Comparison of ENCODE assay signal across 1 cellular context in the genomic region with DNA sequence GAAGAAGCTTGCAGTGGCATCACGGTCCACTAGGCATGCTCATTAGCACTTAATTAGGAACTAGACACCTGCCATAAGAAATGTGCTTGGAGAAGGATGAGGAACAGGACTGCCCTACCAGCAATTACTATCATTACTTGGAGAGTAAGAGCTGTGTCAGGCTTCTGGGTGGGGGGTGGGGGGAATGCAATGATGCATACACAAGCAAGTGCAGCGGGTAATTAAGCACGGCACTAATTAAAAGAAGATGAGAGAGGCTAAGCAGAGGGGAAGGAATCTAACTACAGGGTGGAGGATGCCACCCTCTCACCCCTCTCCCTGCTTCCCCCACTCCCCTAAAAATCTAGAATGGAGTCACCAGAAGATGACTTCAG.
TF ChIP-seq lines count a peak whose summit lies in the region.

No MANE protein-coding gene starts in this region.

TF ChIP-seq in A549, 52 proteins besides CTCF, POLR2A, EP300 and RAD21 (continued from another document):
- TF ChIP-seq, protein P1, sequence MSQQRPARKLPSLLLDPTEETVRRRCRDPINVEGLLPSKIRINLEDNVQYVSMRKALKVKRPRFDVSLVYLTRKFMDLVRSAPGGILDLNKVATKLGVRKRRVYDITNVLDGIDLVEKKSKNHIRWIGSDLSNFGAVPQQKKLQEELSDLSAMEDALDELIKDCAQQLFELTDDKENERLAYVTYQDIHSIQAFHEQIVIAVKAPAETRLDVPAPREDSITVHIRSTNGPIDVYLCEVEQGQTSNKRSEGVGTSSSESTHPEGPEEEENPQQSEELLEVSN (IDR thresholded peaks at IDR 0.05; ENCODE audit: borderline replicate concordance, low read depth): no peak
- no peak for TF ChIP-seq EHF (CRISPR knock-in tag; IDR thresholded peaks at IDR 0.05)
- no peak for TF ChIP-seq HDAC2 (IDR thresholded peaks at IDR 0.05)
- no peak for TF ChIP-seq NPAS2 (CRISPR knock-in tag; IDR thresholded peaks at IDR 0.05; ENCODE audit: borderline replicate concordance)
- no peak for TF ChIP-seq MAZ (IDR thresholded peaks at IDR 0.05; ENCODE audit: borderline replicate concordance, low read depth, low read length)
- TF ChIP-seq HOXA7 (CRISPR knock-in tag; IDR thresholded peaks at IDR 0.05): no peak
- TF ChIP-seq NFE2L2 (conservative IDR thresholded peaks at IDR 0.05; ENCODE audit: low read length): no peak
- TF ChIP-seq, protein P2, sequence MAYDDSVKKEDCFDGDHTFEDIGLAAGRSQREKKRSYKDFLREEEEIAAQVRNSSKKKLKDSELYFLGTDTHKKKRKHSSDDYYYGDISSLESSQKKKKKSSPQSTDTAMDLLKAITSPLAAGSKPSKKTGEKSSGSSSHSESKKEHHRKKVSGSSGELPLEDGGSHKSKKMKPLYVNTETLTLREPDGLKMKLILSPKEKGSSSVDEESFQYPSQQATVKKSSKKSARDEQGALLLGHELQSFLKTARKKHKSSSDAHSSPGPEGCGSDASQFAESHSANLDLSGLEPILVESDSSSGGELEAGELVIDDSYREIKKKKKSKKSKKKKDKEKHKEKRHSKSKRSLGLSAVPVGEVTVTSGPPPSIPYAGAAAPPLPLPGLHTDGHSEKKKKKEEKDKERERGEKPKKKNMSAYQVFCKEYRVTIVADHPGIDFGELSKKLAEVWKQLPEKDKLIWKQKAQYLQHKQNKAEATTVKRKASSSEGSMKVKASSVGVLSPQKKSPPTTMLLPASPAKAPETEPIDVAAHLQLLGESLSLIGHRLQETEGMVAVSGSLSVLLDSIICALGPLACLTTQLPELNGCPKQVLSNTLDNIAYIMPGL (CRISPR knock-in tag; IDR thresholded peaks at IDR 0.05; ENCODE audit: borderline replicate concordance): no peak
- no peak for TF ChIP-seq JUN (IDR thresholded peaks at IDR 0.05)
- TF ChIP-seq ESRRA (IDR thresholded peaks at IDR 0.05; ENCODE audit: borderline replicate concordance, low read length): no peak
TF ChIP-seq in A549: peak in this region for 0.
